8 cellular contexts compared by ENCODE assay signal in genomic region chr11:64304316-64305072, GRCh38. TPM values are rescaled to one million over a fixed set of nuclear protein-coding genes. Genes with fewer than 3 reads are reported as not detected.
A peak's percentile ranks its signal among the peaks of the same experiment; 100 is the strongest.
DNase-seq lines count a peak whose midpoint lies in the region; ATAC-seq, FAIRE-seq and TF ChIP-seq lines count a peak whose summit lies in the region.

No MANE protein-coding gene starts in this region.

- H3K27me3 Mint-ChIP-seq in activated CD4-positive, alpha-beta T cell treated with anti-CD3 and anti-CD28 coated beads, Interleukin-2, amount 10 ng/mL, durations not matched to agents 7 days and 5 days, result peaks cover 18% of the 10 kb centered on the region

- H3K36me3 Mint-ChIP-seq in activated CD4-positive, alpha-beta T cell treated with anti-CD3 and anti-CD28 coated beads, Interleukin-2, amount 10 ng/mL, durations not matched to agents 7 days and 5 days (ENCODE audit: low read depth), result peaks cover 11% of the 10 kb centered on the region

- peak; percentile 55 for TF ChIP-seq CTCF in coronary artery (IDR thresholded peaks at IDR 0.05)
- peak; percentile 85 to 93 for TF ChIP-seq CTCF in left lung (IDR thresholded peaks at IDR 0.05)

- no peaks in the 10 kb centered on the region for H3K9me3 Mint-ChIP-seq in activated CD4-positive, alpha-beta T cell treated with anti-CD3 and anti-CD28 coated beads, Interleukin-2, amount 10 ng/mL, durations not matched to agents 7 days and 5 days

- peak overlapping the region; percentile 85 to 95 (median 91) for H3K9ac ChIP-seq in BLaER1 treated with 17β-estradiol and CSF1 and Interleukin-3, amounts not matched to agents 10 nM and 100 nM

- peak overlapping the region; percentile 82 for H3K4me3 Mint-ChIP-seq in activated CD4-positive, alpha-beta T cell treated with anti-CD3 and anti-CD28 coated beads, Interleukin-2, amount 10 ng/mL, durations not matched to agents 7 days and 5 days

- H3K27ac ChIP-seq in BLaER1 treated with 17β-estradiol and CSF1 and Interleukin-3, amounts not matched to agents 10 nM and 100 nM, result peak overlapping the region; percentile 85 to 98 (median 96)
- H3K27ac ChIP-seq in coronary artery (peak overlapping the region; percentile 83 to 94), left lung (peak overlapping the region; percentile 94 to 95)

- peaks cover 44% of the 10 kb centered on the region for H3K4me1 Mint-ChIP-seq in activated CD4-positive, alpha-beta T cell treated with anti-CD3 and anti-CD28 coated beads, Interleukin-2, amount 10 ng/mL, durations not matched to agents 7 days and 5 days

- CTCF ChIA-PET in activated CD4-positive, alpha-beta T cell treated with anti-CD3 and anti-CD28 coated beads, Interleukin-2, amount 10 ng/mL, durations not matched to agents 7 days and 5 days (lab: Charles Lee), result interaction anchor here (0.7 to 5.8 kb wide), 38 partner anchors 9 to 360 kb away, joined by 3 to 92 read pairs (median 4); partner anchors contain the start of genes BAD, FERMT3, GPR137 and KCNK4

- peak overlapping the region; percentile 80 to 99 (median 91) for H3K4me2 ChIP-seq in BLaER1 treated with 17β-estradiol and CSF1 and Interleukin-3, amounts not matched to agents 10 nM and 100 nM

- FAIRE-seq in GM19239 (lab: Jason Lieb, UNC), result no peak

- peak overlapping the region; percentile 98 for H3K27ac Mint-ChIP-seq in activated CD4-positive, alpha-beta T cell treated with anti-CD3 and anti-CD28 coated beads, Interleukin-2, amount 10 ng/mL, durations not matched to agents 7 days and 5 days

- POLR2A ChIA-PET in activated CD4-positive, alpha-beta T cell treated with anti-CD3 and anti-CD28 coated beads, Interleukin-2, amount 10 ng/mL, durations not matched to agents 7 days and 5 days (lab: Charles Lee), result interaction anchor here (0.5 to 0.9 kb wide), 5 partner anchors 12 to 87 kb away, joined by 3 read pairs; partner anchors contain the start of gene TRMT112

- H3K36me3 ChIP-seq in BLaER1 treated with 17β-estradiol and CSF1 and Interleukin-3, amounts not matched to agents 10 nM and 100 nM, result peaks cover 11 to 25% (median 14%) of the 10 kb centered on the region in 11 experiments; a peak in 19 of 22 replicates
- H3K36me3 ChIP-seq in left lung, result peaks cover 0 to 16% of the 10 kb centered on the region in 2 donors

- DNase-seq in GM19239 (ENCODE audit: insufficient read length, low spot score) (peak; percentile 93), NCI-H526 (lab: John Stamatoyannopoulos, UW) (peak; percentile 90 to 98), coronary artery (ENCODE audit: low spot score) (peak; percentile 93), left lung (peak; percentile 93 to 97)
- peak; percentile 95 for DNase-seq in activated CD4-positive, alpha-beta T cell treated with anti-CD3 and anti-CD28 coated beads, Interleukin-2, amount 10 ng/mL, durations not matched to agents 7 days and 5 days
- peak; percentile 95 to 98 for DNase-seq in stimulated activated CD4-positive, alpha-beta T cell treated with anti-CD3 and anti-CD28 coated beads, Interleukin-2, amount 100 ng/mL, for 48 hours

- no peaks in the 10 kb centered on the region for H3K9me3 ChIP-seq in BLaER1 treated with 17β-estradiol and CSF1 and Interleukin-3, amounts not matched to agents 10 nM and 100 nM (replicated peaks in 1 of 11)
- H3K9me3 ChIP-seq in left lung, result no peaks in the 10 kb centered on the region

- peaks cover 19 to 47% (median 36%) of the 10 kb centered on the region in 11 experiments; a peak in 20 of 22 replicates for H4K20me1 ChIP-seq in BLaER1 treated with 17β-estradiol and CSF1 and Interleukin-3, amounts not matched to agents 10 nM and 100 nM

- intact Hi-C loops in left lung (cut with DNase I), result loop anchor here in 1 of 2 donors (5.0 kb wide), 1 partner anchor 102 kb away; no protein-coding TSS in a partner anchor

- ATAC-seq in HG03460 (IDR thresholded peaks at IDR 0.05; ENCODE audit: unreplicated experiment) (peak; percentile 33), left lung (peak; percentile 58)

- H3K27me3 ChIP-seq in BLaER1 treated with 17β-estradiol and CSF1 and Interleukin-3, amounts not matched to agents 10 nM and 100 nM, result peaks cover 26 to 33% (median 28%) of the 10 kb centered on the region in 11 experiments
- H3K27me3 ChIP-seq in left lung, result peaks cover 8 to 15% of the 10 kb centered on the region in 2 donors

- peak overlapping the region; percentile 58 to 72 (median 66) for H3K4me3 ChIP-seq in BLaER1 treated with 17β-estradiol and CSF1 and Interleukin-3, amounts not matched to agents 10 nM and 100 nM
- H3K4me3 ChIP-seq in coronary artery, result peak overlapping the region; percentile 99
- H3K4me3 ChIP-seq in left lung, result peak overlapping the region; percentile 29 to 85

- peaks cover 41 to 67% (median 47%) of the 10 kb centered on the region in 10 experiments for H3K4me1 ChIP-seq in BLaER1 treated with 17β-estradiol and CSF1 and Interleukin-3, amounts not matched to agents 10 nM and 100 nM
- H3K4me1 ChIP-seq in left lung, result peaks cover 24 to 47% of the 10 kb centered on the region in 2 donors

RNA-seq across cellular contexts. Expression of gene ESRRA, which starts 0.8 kb away (rescaled TPM):
- 10 to 100 TPM; 24.8 to 32.0 TPM for total RNA-seq in activated CD4-positive, alpha-beta T cell treated with anti-CD3 and anti-CD28 coated beads, Interleukin-2, amount 10 ng/mL, durations not matched to agents 7 days and 5 days
- 10 to 100 TPM; 42.8 to 60.1 TPM for total RNA-seq in left lung

RNA-seq across cellular contexts. Expression of gene CATSPERZ, which starts 4.3 kb away (rescaled TPM):
- total RNA-seq in activated CD4-positive, alpha-beta T cell treated with anti-CD3 and anti-CD28 coated beads, Interleukin-2, amount 10 ng/mL, durations not matched to agents 7 days and 5 days, result not detected
- total RNA-seq in left lung, result not detected

RNA-seq across cellular contexts. Expression of gene TRMT112, which starts 12.9 kb away (rescaled TPM):
- 100 to 1,000 TPM; 160 to 171 TPM for total RNA-seq in activated CD4-positive, alpha-beta T cell treated with anti-CD3 and anti-CD28 coated beads, Interleukin-2, amount 10 ng/mL, durations not matched to agents 7 days and 5 days
- 100 to 1,000 TPM; 178 to 196 TPM for total RNA-seq in left lung

RNA-seq across cellular contexts. Expression of gene KCNK4, which starts 13.4 kb away (rescaled TPM):
- total RNA-seq in activated CD4-positive, alpha-beta T cell treated with anti-CD3 and anti-CD28 coated beads, Interleukin-2, amount 10 ng/mL, durations not matched to agents 7 days and 5 days, result not detected
- total RNA-seq in left lung, result not detected

RNA-seq across cellular contexts. Expression of gene PRDX5, which starts 13.4 kb away (rescaled TPM):
- 100 to 1,000 TPM in 1 of 2 experiments, 10 to 100 TPM in 1; 97.4 to 106 TPM for total RNA-seq in activated CD4-positive, alpha-beta T cell treated with anti-CD3 and anti-CD28 coated beads, Interleukin-2, amount 10 ng/mL, durations not matched to agents 7 days and 5 days
- 100 to 1,000 TPM; 165 to 208 TPM for total RNA-seq in left lung

Comparison
In these comparisons a context has a peak if more than half of its experiments do, and no peak if none do; other contexts are left out.
1. Peak in every context shown above with its lines: DNase-seq, ATAC-seq, H3K4me3 ChIP-seq and H3K27ac ChIP-seq.